In genomic region chr7:116576350-116577319, GRCh38 we compare ENCODE assay signal across 8 cellular contexts. TPM values are rescaled to one million over a fixed set of nuclear protein-coding genes. Genes with fewer than 3 reads are reported as not detected.
DNase-seq lines count a peak whose midpoint lies in the region; ATAC-seq, FAIRE-seq and TF ChIP-seq lines count a peak whose summit lies in the region.
"Had no signal": no experiment of that assay in that cellular context is flagged by ENCODE, and none has a peak within 500 bp of the region (broad histone marks: within the 10 kb centered on the region; RNA-seq: fewer than 3 reads in every experiment).

No MANE protein-coding gene starts in this region.

- no peak for FAIRE-seq in kidney (lab: Jason Lieb, UNC)
- FAIRE-seq: pancreas had no signal

- intact Hi-C loops in kidney (cut with DNase I), result no loop called here

- no peaks in the 10 kb centered on the region for H3K27me3 ChIP-seq in smooth muscle cell (ENCODE audit: low read depth)
- H3K27me3 ChIP-seq in H7 (ENCODE audit: control insufficient read depth, insufficient read depth, low read length), result no peaks in the 10 kb centered on the region
- H3K27me3 ChIP-seq: pancreas had no signal

- H2AFZ ChIP-seq in smooth muscle cell (ENCODE audit: low read depth), result peak overlapping the region; percentile 49

- H3K27ac ChIP-seq in smooth muscle cell (ENCODE audit: low read depth) (peak overlapping the region; percentile 84), kidney (ENCODE audit: low read depth in 2 of 2, low read length in 2 of 2) (no peak overlapping the region)
- H3K27ac ChIP-seq: pancreas had no signal

- H3K4me2 ChIP-seq in smooth muscle cell, result peak overlapping the region; percentile 80

- H3F3A ChIP-seq in smooth muscle cell (ENCODE audit: low read depth), result peaks cover 11% of the 10 kb centered on the region

- peak; percentile 30 for ATAC-seq in GM21360 (IDR thresholded peaks at IDR 0.05; ENCODE audit: unreplicated experiment)
- peak; percentile 29 for ATAC-seq in HG03520 (IDR thresholded peaks at IDR 0.05; ENCODE audit: unreplicated experiment)

- DNase-seq in dedifferentiated amniotic fluid mesenchymal stem cell (ENCODE audit: extremely low spot score) (peak; percentile 71), smooth muscle cell (lab: John Stamatoyannopoulos, UW; ENCODE audit: unreplicated experiment) (no peak), H7 (no peak), kidney (no peak), NCI-H748 treated with DMSO at 0.1 percent for 48 hours (lab: John Stamatoyannopoulos, UW) (no peak)
- DNase-seq: pancreas had no signal

- no peaks in the 10 kb centered on the region for H4K20me1 ChIP-seq in smooth muscle cell (ENCODE audit: low read depth)

- H3K4me3 ChIP-seq in smooth muscle cell (no peak overlapping the region), H7 (ENCODE audit: insufficient read depth, low read depth, low read length) (no peak overlapping the region), kidney (ENCODE audit: low read length in 2 of 2) (no peak overlapping the region)
- H3K4me3 ChIP-seq: pancreas had no signal

- no peaks in the 10 kb centered on the region for H3K79me2 ChIP-seq in smooth muscle cell (ENCODE audit: low read depth)

- H3K9ac ChIP-seq in smooth muscle cell (ENCODE audit: low read depth), result peak overlapping the region; percentile 69
- no peak overlapping the region for H3K9ac ChIP-seq in kidney (ENCODE audit: low read length in 2 of 2)

- H3K9me3 ChIP-seq in smooth muscle cell (replicated peaks; ENCODE audit: low read depth) (peaks cover 3% of the 10 kb centered on the region), kidney (ENCODE audit: control insufficient read depth in 1 of 2, low read length in 2 of 2) (no peaks in the 10 kb centered on the region)
- H3K9me3 ChIP-seq: pancreas had no signal

- no peaks in the 10 kb centered on the region for H3K36me3 ChIP-seq in smooth muscle cell (ENCODE audit: low read depth)
- no peaks in the 10 kb centered on the region for H3K36me3 ChIP-seq in H7 (replicated peaks; ENCODE audit: control insufficient read depth, insufficient read depth, low read length)
- no peaks in the 10 kb centered on the region for H3K36me3 ChIP-seq in kidney (ENCODE audit: control insufficient read depth in 1 of 2, insufficient read depth in 2 of 2, low read length in 2 of 2)
- H3K36me3 ChIP-seq: pancreas had no signal

- TF ChIP-seq CTCF in smooth muscle cell (IDR thresholded peaks at IDR 0.05; ENCODE audit: borderline replicate concordance, insufficient read depth, poor library complexity, severe bottlenecking) (no peak), kidney (IDR thresholded peaks at IDR 0.05; ENCODE audit: borderline replicate concordance, extremely low read depth, insufficient read depth) (no peak)

- WGBS in smooth muscle cell (ENCODE audit: low lambda C conversion rate), result 47% methylated on average over 7 of the region's 7 CpGs

- peaks cover 9% of the 10 kb centered on the region for H3K4me1 ChIP-seq in smooth muscle cell (ENCODE audit: low read depth)
- peaks cover 0 to under 1% of the 10 kb centered on the region in 2 donors for H3K4me1 ChIP-seq in kidney (ENCODE audit: control insufficient read depth in 1 of 2, insufficient read depth in 1 of 2, low read depth in 1 of 2, low read length in 2 of 2)

RNA-seq across cellular contexts. Expression of gene CAV1, which starts 51.8 kb away (rescaled TPM):
- 63.4 and 84.7 TPM in 2 replicates for total RNA-seq in smooth muscle cell
- polyA plus RNA-seq in smooth muscle cell, result 55.8 and 71.9 TPM in 2 replicates
- 54.2 and 79.9 TPM in 2 replicates for total RNA-seq in H7 (2014; rRNA removed; shearing (Covaris generic))
- 67.2 TPM for total RNA-seq in kidney
- polyA plus RNA-seq in kidney (ENCODE audit: insufficient read depth, low read depth, low replicate concordance), result 15.7 TPM
